ENCODE assay signal across 23 cellular contexts in the genomic region with DNA sequence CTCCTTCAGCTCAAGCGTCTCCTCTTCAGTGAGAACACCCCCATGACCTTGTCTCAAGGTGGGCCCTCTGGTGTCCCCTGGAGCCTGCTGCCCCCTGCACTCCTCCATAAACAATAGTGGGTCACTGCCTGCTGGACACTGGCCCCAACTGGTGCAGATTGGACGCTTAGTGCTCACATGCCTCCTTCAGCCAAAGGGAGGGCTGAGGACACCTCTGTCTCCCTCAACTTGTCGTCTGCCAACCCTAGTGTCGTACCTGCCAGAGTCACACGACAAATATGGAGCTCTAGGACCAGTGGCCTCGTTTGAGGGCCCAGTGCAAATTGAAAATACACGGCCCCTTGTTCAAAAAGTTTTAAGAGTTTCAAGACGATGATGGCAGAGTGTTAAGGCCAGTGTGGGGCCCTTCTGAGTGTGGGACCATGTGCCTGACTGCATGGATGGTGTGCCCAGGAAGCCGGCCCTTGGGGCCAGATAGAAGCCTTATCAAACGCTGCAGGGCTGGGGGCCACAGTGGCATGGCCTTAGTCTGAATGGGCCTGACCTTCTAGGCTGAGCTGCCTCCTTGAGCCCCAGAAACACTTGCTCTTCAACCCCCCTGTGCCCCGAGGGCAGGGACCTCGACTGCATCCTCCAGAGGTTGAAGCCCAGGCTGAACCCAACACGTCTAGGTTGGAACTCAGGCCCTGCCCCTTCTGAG. TPM values are rescaled to one million over a fixed set of nuclear protein-coding genes. Genes with fewer than 3 reads are reported as not detected.
A peak's percentile ranks its signal among the peaks of the same experiment; 100 is the strongest.
DNase-seq lines count a peak whose midpoint lies in the region; TF ChIP-seq lines count a peak whose summit lies in the region.
"Had no signal": no experiment of that assay in that cellular context is flagged by ENCODE, and none has a peak within 500 bp of the region (broad histone marks: within the 10 kb centered on the region; RNA-seq: fewer than 3 reads in every experiment).

No MANE protein-coding gene starts in this region.

- WGBS in endodermal cell (ENCODE audit: insufficient coverage in 1 of 2, insufficient read length in 1 of 2), 2 experiments: 92 to 97% methylated on average over 9 to 13 of the region's 13 CpGs
- whole genome bisulfite sequencing in neuronal stem cell (ENCODE audit: extremely low coverage in 2 of 2, insufficient read length in 2 of 2, insufficient replicate concordance in 1 of 2), 2 donors: no CpG with 5 or more reads among the region's 13 CpGs

- H2BK5ac ChIP-seq in neuronal stem cell (ENCODE audit: low read length): no peak overlapping the region

- H3K9ac ChIP-seq in endodermal cell (ENCODE audit: extremely low read depth, low read length, poor library complexity, severe bottlenecking) (no peak overlapping the region), neuronal stem cell (ENCODE audit: low read depth, low read length, poor library complexity) (no peak overlapping the region)
- H3K9ac ChIP-seq: BLaER1 treated with 17β-estradiol and CSF1 and Interleukin-3, amounts not matched to agents 10 nM and 100 nM had no signal

- DNase-seq in right atrium auricular region (ENCODE audit: low spot score): peak; percentile 44
- DNase-seq in left ventricle myocardium inferior: no peak
- DNase-seq in endodermal cell: peak; percentile 28
- DNase-seq in neuronal stem cell (ENCODE audit: low spot score): no peak
- DNase-seq in ureter (ENCODE audit: low spot score): peak; percentile 32
- no peak for DNase-seq in midbrain (lab: John Stamatoyannopoulos, UW)
- DNase-seq in substantia nigra (lab: John Stamatoyannopoulos, UW): no peak
- no peak for DNase-seq in dedifferentiated amniotic fluid mesenchymal stem cell (ENCODE audit: extremely low spot score)
- DNase-seq: 8988T; ACHN; AML-193; BE2C; CD4-positive, alpha-beta T cell; CD8-positive, alpha-beta memory T cell; DMS 273 treated with DMSO at 0.1 percent for 48 hours; DMS79; EL; GF-D8; HCEC 1CT had no signal

- H2AK5ac ChIP-seq in neuronal stem cell (ENCODE audit: low read depth, low read length): no peak overlapping the region

- H3K27ac ChIP-seq in right atrium auricular region: no peak overlapping the region
- no peak overlapping the region for H3K27ac ChIP-seq in left ventricle myocardium inferior (replicated peaks)
- H3K27ac ChIP-seq in endodermal cell (ENCODE audit: low read depth, low read length): no peak overlapping the region
- no peak overlapping the region for H3K27ac ChIP-seq in neuronal stem cell (replicated peaks; ENCODE audit: low read length)
- H3K27ac ChIP-seq in substantia nigra (ENCODE audit: low read depth, low read length, poor library complexity, severe bottlenecking): no peak overlapping the region
- H3K27ac ChIP-seq: A549; BLaER1 treated with 17β-estradiol and CSF1 and Interleukin-3, amounts not matched to agents 10 nM and 100 nM had no signal

- no peaks in the 10 kb centered on the region for H3K79me1 ChIP-seq in neuronal stem cell (ENCODE audit: low read depth, low read length)

- H3K36me3 ChIP-seq in right atrium auricular region (no peaks in the 10 kb centered on the region), left ventricle myocardium inferior (no peaks in the 10 kb centered on the region), endodermal cell (ENCODE audit: control insufficient read depth, insufficient read depth, low read length) (no peaks in the 10 kb centered on the region), neuronal stem cell (replicated peaks in 1 of 2; ENCODE audit: control insufficient read depth in 2 of 2, insufficient read depth in 2 of 2, low read length in 2 of 2) (no peaks in the 10 kb centered on the region)
- H3K36me3 ChIP-seq: BE2C; BLaER1 treated with 17β-estradiol and CSF1 and Interleukin-3, amounts not matched to agents 10 nM and 100 nM had no signal

- H3K36me3 Mint-ChIP-seq in endodermal cell (ENCODE audit: low read depth): peaks cover 12% of the 10 kb centered on the region
- H3K36me3 Mint-ChIP-seq: CD14-positive monocyte; CD8-positive, alpha-beta memory T cell had no signal

- H3K4me1 Mint-ChIP-seq in endodermal cell: peaks cover 5% of the 10 kb centered on the region
- H3K4me1 Mint-ChIP-seq: CD14-positive monocyte; CD8-positive, alpha-beta memory T cell had no signal

- H3K27me3 ChIP-seq in right atrium auricular region: no peaks in the 10 kb centered on the region
- H3K27me3 ChIP-seq in left ventricle myocardium inferior (ENCODE audit: low read depth): no peaks in the 10 kb centered on the region
- H3K27me3 ChIP-seq in endodermal cell (ENCODE audit: control insufficient read depth, insufficient read depth, low read length, poor library complexity, severe bottlenecking): no peaks in the 10 kb centered on the region
- H3K27me3 ChIP-seq in neuronal stem cell (ENCODE audit: control insufficient read depth in 3 of 3, insufficient read depth in 3 of 3, low read depth in 1 of 3, low read length in 3 of 3): no peaks in the 10 kb centered on the region
- H3K27me3 ChIP-seq: BE2C; BLaER1 treated with 17β-estradiol and CSF1 and Interleukin-3, amounts not matched to agents 10 nM and 100 nM had no signal

- H3K23ac ChIP-seq in neuronal stem cell (ENCODE audit: low read depth, low read length, poor library complexity): peak overlapping the region; percentile 48

- H2AFZ ChIP-seq in neuronal stem cell (ENCODE audit: low read length): no peak overlapping the region
- H2AFZ ChIP-seq: GM23338 had no signal

- intact Hi-C loops in left ventricle myocardium inferior (cut with micrococcal nuclease): no loop called here

- no peaks in the 10 kb centered on the region for H3K27me3 Mint-ChIP-seq in endodermal cell (ENCODE audit: insufficient read depth)

- no peak overlapping the region for H3K4ac ChIP-seq in neuronal stem cell (ENCODE audit: low read length)

- no peak overlapping the region for H4K91ac ChIP-seq in neuronal stem cell (ENCODE audit: low read depth, low read length, poor library complexity)

- H2BK12ac ChIP-seq in neuronal stem cell (ENCODE audit: low read length): no peak overlapping the region

- H3K4me1 ChIP-seq in right atrium auricular region: no peaks in the 10 kb centered on the region
- H3K4me1 ChIP-seq in left ventricle myocardium inferior: no peaks in the 10 kb centered on the region
- H3K4me1 ChIP-seq in endodermal cell (ENCODE audit: control insufficient read depth, insufficient read depth, low read length): no peaks in the 10 kb centered on the region
- peaks cover 5 to 20% of the 10 kb centered on the region in 2 donors for H3K4me1 ChIP-seq in neuronal stem cell (ENCODE audit: control insufficient read depth in 2 of 2, insufficient read depth in 1 of 2, low read depth in 1 of 2, low read length in 2 of 2)
- H3K4me1 ChIP-seq: A549; BE2C; BLaER1 treated with 17β-estradiol and CSF1 and Interleukin-3, amounts not matched to agents 10 nM and 100 nM had no signal

- TF ChIP-seq CTCF in right atrium auricular region (IDR thresholded peaks at IDR 0.05) (no peak), left ventricle myocardium inferior (IDR thresholded peaks at IDR 0.05; ENCODE audit: borderline replicate concordance) (no peak), endodermal cell (conservative IDR thresholded peaks at IDR 0.05) (no peak)

- H3K18ac ChIP-seq in neuronal stem cell (ENCODE audit: low read length): no peak overlapping the region

- H2BK15ac ChIP-seq in neuronal stem cell (ENCODE audit: low read length): no peak overlapping the region

- H3K14ac ChIP-seq in neuronal stem cell (ENCODE audit: low read length): peak overlapping the region; percentile 43

- no peak overlapping the region for H2BK120ac ChIP-seq in neuronal stem cell (ENCODE audit: low read depth, low read length)

- H3K4me3 Mint-ChIP-seq in endodermal cell: no peak overlapping the region
- H3K4me3 Mint-ChIP-seq: CD14-positive monocyte; CD4-positive, alpha-beta T cell; CD8-positive, alpha-beta memory T cell; GM23338 had no signal

- no peak overlapping the region for H3K27ac Mint-ChIP-seq in endodermal cell
- H3K27ac Mint-ChIP-seq: CD4-positive, alpha-beta T cell; CD8-positive, alpha-beta memory T cell; GM23338 had no signal

- H3K9me3 ChIP-seq in right atrium auricular region: no peaks in the 10 kb centered on the region
- H3K9me3 ChIP-seq in left ventricle myocardium inferior (replicated peaks): peaks cover 7% of the 10 kb centered on the region
- no peaks in the 10 kb centered on the region for H3K9me3 ChIP-seq in endodermal cell (ENCODE audit: control insufficient read depth, low read length)
- peaks cover 5% of the 10 kb centered on the region in 2 donors for H3K9me3 ChIP-seq in neuronal stem cell (replicated peaks in 1 of 2; ENCODE audit: control insufficient read depth in 2 of 2, insufficient read depth in 1 of 2, low read depth in 1 of 2, low read length in 2 of 2)

- peaks cover 12% of the 10 kb centered on the region for H3K9me3 Mint-ChIP-seq in endodermal cell
- H3K9me3 Mint-ChIP-seq: CD4-positive, alpha-beta T cell had no signal

- H3K4me3 ChIP-seq in right atrium auricular region: no peak overlapping the region
- no peak overlapping the region for H3K4me3 ChIP-seq in left ventricle myocardium inferior
- no peak overlapping the region for H3K4me3 ChIP-seq in endodermal cell (ENCODE audit: low read length)
- H3K4me3 ChIP-seq in neuronal stem cell (ENCODE audit: low read length in 2 of 2): no peak overlapping the region
- H3K4me3 ChIP-seq: A549; BLaER1 treated with 17β-estradiol and CSF1 and Interleukin-3, amounts not matched to agents 10 nM and 100 nM; GM23338 had no signal

- no peak overlapping the region for H3K4me2 ChIP-seq in neuronal stem cell (ENCODE audit: insufficient read depth, low read length, poor library complexity, severe bottlenecking)
- H3K4me2 ChIP-seq: A549; BLaER1 treated with 17β-estradiol and CSF1 and Interleukin-3, amounts not matched to agents 10 nM and 100 nM; GM23338 had no signal

- H4K8ac ChIP-seq in neuronal stem cell (ENCODE audit: low read depth, low read length): no peak overlapping the region

RNA-seq across cellular contexts. Expression of gene APCDD1L, which starts 20.1 kb away (rescaled TPM):
- 1 to 10 TPM in 1 of 2 donors, under 1 TPM in 1; 0.89 to 1.5 TPM for total RNA-seq in right atrium auricular region
- total RNA-seq in left ventricle myocardium inferior: 0.91 TPM
- total RNA-seq in endodermal cell: 1 to 10 TPM; 6.4 TPM
- polyA plus RNA-seq in endodermal cell (2013, experiment 1 of 2): 0.78 TPM
- polyA plus RNA-seq in endodermal cell (2013, experiment 2 of 2): 1.1 TPM
- 0.04 TPM for polyA plus RNA-seq in neuronal stem cell (2013, experiment 1 of 2)
- 0.03 TPM for polyA plus RNA-seq in neuronal stem cell (2013, experiment 2 of 2)
- 2.3 TPM for total RNA-seq in ureter
- total RNA-seq: CD4-positive, alpha-beta T cell; CD8-positive, alpha-beta memory T cell had no signal
- polyA plus RNA-seq: A549; CD14-positive monocyte; CD8-positive, alpha-beta memory T cell had no signal

Comparison
In these comparisons a context has a peak if more than half of its experiments do, and no peak if none do; other contexts are left out.
1. DNase-seq: peak in right atrium auricular region (single experiment), endodermal cell (single experiment) and ureter (single experiment); none in left ventricle myocardium inferior (single experiment), neuronal stem cell (single experiment), midbrain (single experiment), substantia nigra (0 of 49) and dedifferentiated amniotic fluid mesenchymal stem cell (single experiment).